ENCODE assay signal across 1 cellular context in genomic region chr15:39285663-39286062, GRCh38.
TF ChIP-seq lines count a peak whose summit lies in the region.

No MANE protein-coding gene starts in this region.

TF ChIP-seq in IMR-90, 13 proteins besides CTCF, POLR2A, EP300 and RAD21:
- TF ChIP-seq MAFK (IDR thresholded peaks at IDR 0.05; ENCODE audit: low read depth, low read length) = no peak
- no peak for TF ChIP-seq USF2 (IDR thresholded peaks at IDR 0.05; ENCODE audit: low read depth, low read length)
- no peak for TF ChIP-seq CHD1 (IDR thresholded peaks at IDR 0.05; ENCODE audit: low read depth, low read length)
- TF ChIP-seq FOS (IDR thresholded peaks at IDR 0.05; ENCODE audit: low read depth, low read length) = no peak
- TF ChIP-seq MAZ (IDR thresholded peaks at IDR 0.05; ENCODE audit: borderline replicate concordance, low read depth, low read length) = no peak
- TF ChIP-seq CEBPB (IDR thresholded peaks at IDR 0.05; ENCODE audit: low read depth, low read length) = no peak
- TF ChIP-seq RFX5 (IDR thresholded peaks at IDR 0.05; ENCODE audit: low read depth, low read length) = no peak
- TF ChIP-seq BHLHE40 (IDR thresholded peaks at IDR 0.05; ENCODE audit: low read depth, low read length) = no peak
- TF ChIP-seq ELK1 (IDR thresholded peaks at IDR 0.05; ENCODE audit: borderline replicate concordance, low read depth, low read length) = no peak
- no peak for TF ChIP-seq RCOR1 (IDR thresholded peaks at IDR 0.05; ENCODE audit: insufficient replicate concordance, low read length)
